ENCODE assay signal across 8 cellular contexts in the genomic region with DNA sequence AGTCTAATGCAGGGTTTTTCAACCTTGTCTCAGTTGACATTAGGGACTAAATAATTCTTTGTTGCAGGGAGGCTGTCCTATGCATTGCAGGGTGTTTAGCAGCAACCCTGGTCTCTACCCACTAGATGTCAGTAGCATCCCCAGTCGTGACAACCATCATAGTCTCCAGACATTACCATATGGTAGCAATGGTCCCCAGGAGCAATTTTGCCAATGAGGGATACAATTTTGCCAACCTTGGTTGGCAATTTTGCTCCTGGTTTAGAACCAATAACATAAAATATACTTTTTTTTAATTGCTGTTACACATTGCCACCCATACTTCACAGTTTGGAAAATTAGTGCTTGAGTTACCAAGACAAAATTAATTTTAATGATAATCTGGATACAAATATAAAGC. TPM values are rescaled to one million over a fixed set of nuclear protein-coding genes. Genes with fewer than 3 reads are reported as not detected.
A peak's percentile ranks its signal among the peaks of the same experiment; 100 is the strongest.
DNase-seq lines count a peak whose midpoint lies in the region; ATAC-seq, FAIRE-seq and TF ChIP-seq lines count a peak whose summit lies in the region.

No MANE protein-coding gene starts in this region.

- CTCF ChIA-PET in Panc1 (lab: Charles Lee) (no interaction called here), HepG2 (lab: Yijun Ruan, JAX; ENCODE audit: low intra/inter-chr PET ratio, low total read pairs) (interaction anchor here (1.5 to 2.9 kb wide), 4 partner anchors 161 to 304 kb away, joined by 5 to 27 read pairs (median 16); no protein-coding TSS in a partner anchor)

- intact Hi-C loops in Panc1 (cut with micrococcal nuclease; ENCODE audit: unreplicated experiment): loop anchor here (2.0 kb wide), 2 partner anchors 162 to 252 kb away; no protein-coding TSS in a partner anchor
- intact Hi-C loops in HepG2 (cut with micrococcal nuclease; ENCODE audit: unreplicated experiment): loop anchor here (1.0 to 5.0 kb wide), 2 partner anchors 184 to 304 kb away; no protein-coding TSS in a partner anchor

- H3K9me3 ChIP-seq in Panc1 (ENCODE audit: control insufficient read depth, insufficient read depth, low read depth, low read length) (no peaks in the 10 kb centered on the region), HepG2 (ENCODE audit: low read length) (no peaks in the 10 kb centered on the region)

- in situ Hi-C loops in Panc1 (cut with HindIII; ENCODE audit: low pct_unique_long_range_greater_than_20kb, low sequenced_read_pairs): no loop called here
- in situ Hi-C loops in HepG2 (cut with HindIII; ENCODE audit: extremely low pct_ligation_motif_present, low pct_unique_long_range_greater_than_20kb): no loop called here

- no peaks in the 10 kb centered on the region for H3K79me2 ChIP-seq in HepG2 (ENCODE audit: insufficient read depth, low read length)

- no peak overlapping the region for H3K27ac ChIP-seq in Panc1 (ENCODE audit: low read length)
- H3K27ac ChIP-seq in HepG2 (ENCODE audit: extremely low read length, insufficient read depth, low read length): no peak overlapping the region

- no TSS peak for BruUV-seq in Panc1 (replicated peaks; lab: Mats Ljungman, UMichigan)
- BruUV-seq in HepG2 (replicated peaks; lab: Mats Ljungman, UMichigan): no TSS peak

- TF ChIP-seq EP300 in HepG2 (IDR thresholded peaks at IDR 0.05; ENCODE audit: low read depth in 2 of 2, low read length in 2 of 2) (no peak), HepG2 (CRISPR knock-in tag; IDR thresholded peaks at IDR 0.05; ENCODE audit: borderline replicate concordance) (no peak)

- peak; percentile 89 for FAIRE-seq in HepG2 (lab: Jason Lieb, UNC)

- TF ChIP-seq CTCF in Panc1 (IDR thresholded peaks at IDR 0.05) (peak; percentile 78), cardiac fibroblast (IDR thresholded peaks at IDR 0.05; ENCODE audit: low read depth, low read length) (peak; percentile 84), HepG2 (CRISPR knock-in tag; IDR thresholded peaks at IDR 0.05) (peak; percentile 74)

- peak; percentile 66 for TF ChIP-seq RAD21 in HepG2 (CRISPR knock-in tag; IDR thresholded peaks at IDR 0.05)

- 0% methylated on average over 1 of the region's 1 CpG for WGBS in HepG2 (ENCODE audit: low lambda C conversion rate)

- no peak overlapping the region for H2AFZ ChIP-seq in HepG2 (ENCODE audit: low read length)

- TF ChIP-seq POLR2A in HepG2 (IDR thresholded peaks at IDR 0.05; ENCODE audit: insufficient read depth in 1 of 2, low read depth in 2 of 2, low read length in 2 of 2): no peak

- H3K4me3 ChIP-seq in Panc1 (ENCODE audit: low read depth in 2 of 2, low read length in 2 of 2) (no peak overlapping the region), cardiac fibroblast (replicated peaks in 1 of 2; ENCODE audit: low read depth in 2 of 2, low read length in 2 of 2) (no peak overlapping the region), HepG2 (replicated peaks in 1 of 3; ENCODE audit: insufficient read depth in 1 of 3, low read depth in 2 of 3, low read length in 3 of 3) (no peak overlapping the region)

- DNase-seq in NCI-H2107 treated with DMSO at 0.1 percent for 48 hours (lab: John Stamatoyannopoulos, UW; ENCODE audit: unreplicated experiment): peak; percentile 1
- no peak for DNase-seq in NCI-H2107 (lab: John Stamatoyannopoulos, UW)
- no peak for DNase-seq in Panc1 (ENCODE audit: low read depth, low spot score)
- peak; percentile 75 to 80 for DNase-seq in cardiac fibroblast (ENCODE audit: low read depth in 2 of 2)
- DNase-seq in HepG2 (ENCODE audit: low spot score): peak; percentile 65
- DNase-seq in NCI-H2081 treated with DMSO at 0.1 percent for 48 hours (lab: John Stamatoyannopoulos, UW): no peak

- H3K27me3 ChIP-seq in Panc1 (ENCODE audit: control insufficient read depth, insufficient read depth, low read length): no peaks in the 10 kb centered on the region
- H3K27me3 ChIP-seq in HepG2 (ENCODE audit: control insufficient read depth in 1 of 2, insufficient read depth in 2 of 2, low read length in 2 of 2): 0 out of 5 replicates have a peak, but pooled peaks cover 0 to 3% of the 10 kb centered on the region in 2 experiments

- H4K20me1 ChIP-seq in HepG2 (ENCODE audit: insufficient read depth, low read length): no peaks in the 10 kb centered on the region

- POLR2A ChIA-PET in Panc1 (lab: Charles Lee): no interaction called here
- POLR2A ChIA-PET in HepG2 (lab: Yijun Ruan, JAX): no interaction called here

- H3K36me3 ChIP-seq in Panc1 (ENCODE audit: control insufficient read depth, insufficient read depth, low read length) (no peaks in the 10 kb centered on the region), HepG2 (replicated peaks in 1 of 2; ENCODE audit: control insufficient read depth in 1 of 2, insufficient read depth in 2 of 2, low read length in 2 of 2) (no peaks in the 10 kb centered on the region)

- no peak overlapping the region for H3K4me2 ChIP-seq in HepG2 (ENCODE audit: low read depth, low read length)

- peak; percentile 96 for ATAC-seq in GM19351 (IDR thresholded peaks at IDR 0.05; ENCODE audit: unreplicated experiment)
- ATAC-seq in HG03159 (IDR thresholded peaks at IDR 0.05; ENCODE audit: unreplicated experiment): peak; percentile 91
- peak; percentile 85 for ATAC-seq in Panc1
- ATAC-seq in HepG2: peak; percentile 99

- H3K9ac ChIP-seq in HepG2 (ENCODE audit: insufficient read depth, low read depth, low read length): no peak overlapping the region

- H3K4me1 ChIP-seq in Panc1 (ENCODE audit: control insufficient read depth, insufficient read depth, low read length) (no peaks in the 10 kb centered on the region; the same call in 1 of the 2 replicates), HepG2 (ENCODE audit: insufficient read depth, low read length) (no peaks in the 10 kb centered on the region)

TF ChIP-seq in HepG2, 621 proteins besides CTCF, POLR2A, EP300 and RAD21:
- TF ChIP-seq SRF (IDR thresholded peaks at IDR 0.05; ENCODE audit: low read depth, low read length): no peak
- no peak for TF ChIP-seq ZNF468 (CRISPR knock-in tag; IDR thresholded peaks at IDR 0.05)
- peak; percentile 49; the same call in 1 of the 2 replicates for TF ChIP-seq ZNF644 (CRISPR knock-in tag; IDR thresholded peaks at IDR 0.05; ENCODE audit: low read depth)
- TF ChIP-seq, protein P1, sequence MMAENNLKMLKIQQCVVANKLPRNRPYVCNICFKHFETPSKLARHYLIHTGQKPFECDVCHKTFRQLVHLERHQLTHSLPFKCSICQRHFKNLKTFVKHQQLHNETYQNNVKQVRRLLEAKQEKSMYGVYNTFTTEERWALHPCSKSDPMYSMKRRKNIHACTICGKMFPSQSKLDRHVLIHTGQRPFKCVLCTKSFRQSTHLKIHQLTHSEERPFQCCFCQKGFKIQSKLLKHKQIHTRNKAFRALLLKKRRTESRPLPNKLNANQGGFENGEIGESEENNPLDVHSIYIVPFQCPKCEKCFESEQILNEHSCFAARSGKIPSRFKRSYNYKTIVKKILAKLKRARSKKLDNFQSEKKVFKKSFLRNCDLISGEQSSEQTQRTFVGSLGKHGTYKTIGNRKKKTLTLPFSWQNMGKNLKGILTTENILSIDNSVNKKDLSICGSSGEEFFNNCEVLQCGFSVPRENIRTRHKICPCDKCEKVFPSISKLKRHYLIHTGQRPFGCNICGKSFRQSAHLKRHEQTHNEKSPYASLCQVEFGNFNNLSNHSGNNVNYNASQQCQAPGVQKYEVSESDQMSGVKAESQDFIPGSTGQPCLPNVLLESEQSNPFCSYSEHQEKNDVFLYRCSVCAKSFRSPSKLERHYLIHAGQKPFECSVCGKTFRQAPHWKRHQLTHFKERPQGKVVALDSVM (CRISPR knock-in tag; IDR thresholded peaks at IDR 0.05): no peak
- no peak for TF ChIP-seq FLYWCH1 (CRISPR knock-in tag; IDR thresholded peaks at IDR 0.05)
- no peak for TF ChIP-seq JUNB (CRISPR knock-in tag; IDR thresholded peaks at IDR 0.05; ENCODE audit: borderline replicate concordance)
- peak; percentile 79 for TF ChIP-seq STAG1 (CRISPR knock-in tag; IDR thresholded peaks at IDR 0.05)
- TF ChIP-seq SMC3 (IDR thresholded peaks at IDR 0.05; ENCODE audit: low read length): peak; percentile 88
- TF ChIP-seq ZNF557 (CRISPR knock-in tag; IDR thresholded peaks at IDR 0.05): no peak
- TF ChIP-seq ZNF235 (CRISPR knock-in tag; IDR thresholded peaks at IDR 0.05; ENCODE audit: borderline replicate concordance): no peak
- no peak for TF ChIP-seq FOXC1 (CRISPR knock-in tag; IDR thresholded peaks at IDR 0.05; ENCODE audit: borderline replicate concordance)
- TF ChIP-seq SRSF4 (IDR thresholded peaks at IDR 0.05; ENCODE audit: low read depth, low read length, poor library complexity, severe bottlenecking): no peak

RNA-seq across cellular contexts. Expression of gene EREG, which starts 6.0 kb away (rescaled TPM):
- total RNA-seq in Panc1 (2021; ENCODE audit: unreplicated experiment) (2.1 TPM), HepG2 (2016; rRNA removed; fragmentation: Illumina TruSeq; extraction: Trizol) (0.13 TPM in 1 of 2 replicates, not detected in the other)
- polyA plus RNA-seq in Panc1 (2012; ENCODE audit: insufficient read length): 0.58 TPM
- not detected in 2 replicates for total RNA-seq in HepG2 (2016; cell fraction: cytosol; rRNA removed; fragmentation: Illumina TruSeq; extraction: Trizol; ENCODE audit: low read depth)
- total RNA-seq in HepG2 (2016; cell fraction: insoluble cytoplasmic fraction; rRNA removed; fragmentation: Illumina TruSeq; extraction: Trizol): 0.04 and 0.10 TPM in 2 replicates
- total RNA-seq in HepG2 (2016; cell fraction: membrane; rRNA removed; fragmentation: Illumina TruSeq; extraction: Trizol): 0.03 and 0.07 TPM in 2 replicates
- 0.09 and 0.22 TPM in 2 replicates for total RNA-seq in HepG2 (2016; cell fraction: nucleus; rRNA removed; fragmentation: Illumina TruSeq; extraction: Trizol)
- 0.11 and 0.24 TPM in 2 replicates for polyA plus RNA-seq in HepG2 (2011; rRNA removed)
- 0.06 and 0.07 TPM in 2 replicates for polyA plus RNA-seq in HepG2 (2011; cell fraction: cytosol; rRNA removed)
- polyA plus RNA-seq in HepG2 (2011; cell fraction: nucleus; rRNA removed): 0.08 and 0.09 TPM in 2 replicates
- polyA plus RNA-seq in HepG2 (2012): 0.04 and 0.16 TPM in 2 replicates
- polyA plus RNA-seq in HepG2 (2016; cell fraction: cytosol; fragmentation: Illumina TruSeq; extraction: Trizol; ENCODE audit: low read depth): not detected in 2 replicates
- polyA plus RNA-seq in HepG2 (2016; cell fraction: insoluble cytoplasmic fraction; fragmentation: Illumina TruSeq; extraction: Trizol; ENCODE audit: low read depth): 0.04 and 0.09 TPM in 2 replicates
- polyA plus RNA-seq in HepG2 (2016; cell fraction: membrane; fragmentation: Illumina TruSeq; extraction: Trizol; ENCODE audit: low read depth): not detected in 2 replicates
- 0.44 and 0.65 TPM in 2 replicates for polyA plus RNA-seq in HepG2 (2016; cell fraction: nucleus; fragmentation: Illumina TruSeq; extraction: Trizol; ENCODE audit: insufficient read depth, low read depth)
- 0.04 and 0.05 TPM in 2 replicates for polyA minus RNA-seq in HepG2 (2011; rRNA and poly(A)+ RNA removed; ENCODE audit: low replicate concordance)
- 0.09 and 0.10 TPM in 2 replicates for polyA minus RNA-seq in HepG2 (2011; cell fraction: cytosol; rRNA and poly(A)+ RNA removed)
- polyA minus RNA-seq in HepG2 (2011; cell fraction: nucleus; rRNA and poly(A)+ RNA removed): 0.13 and 0.25 TPM in 2 replicates

Comparison
In these comparisons a context has a peak if more than half of its experiments do, and no peak if none do; other contexts are left out.
1. DNase-seq: peak in NCI-H2107 treated with DMSO at 0.1 percent for 48 hours (single experiment), cardiac fibroblast (2 of 2) and HepG2 (single experiment); none in NCI-H2107 (single experiment), Panc1 (single experiment) and NCI-H2081 treated with DMSO at 0.1 percent for 48 hours (single experiment).
2. Peak in every context shown above with its lines, with median percentiles within 50 percentile points of each other: ATAC-seq and CTCF ChIP-seq.